16 cellular contexts compared by ENCODE assay signal in genomic region chr3:194555175-194556062, GRCh38.
DNase-seq lines count a peak whose midpoint lies in the region; ATAC-seq and TF ChIP-seq lines count a peak whose summit lies in the region.
"Had no signal": no experiment of that assay in that cellular context is flagged by ENCODE, and none has a peak within 500 bp of the region (broad histone marks: within the 10 kb centered on the region; RNA-seq: fewer than 3 reads in every experiment).

No MANE protein-coding gene starts in this region.

- H3F3A ChIP-seq in PC-9 (ENCODE audit: insufficient read depth, low read depth), result no peaks in the 10 kb centered on the region

- peak overlapping the region; percentile 41 for H3K4me3 ChIP-seq in thoracic aorta
- H3K4me3 ChIP-seq in PC-9, result no peak overlapping the region

- H3K36me3 ChIP-seq in thoracic aorta, result no peaks in the 10 kb centered on the region
- no peaks in the 10 kb centered on the region for H3K36me3 ChIP-seq in PC-9 (ENCODE audit: low read depth)
- H3K36me3 ChIP-seq: esophagus muscularis mucosa had no signal

- no peaks in the 10 kb centered on the region for H4K20me1 ChIP-seq in PC-9 (ENCODE audit: insufficient read depth)

- DNase-seq in NCI-H146 (lab: John Stamatoyannopoulos, UW) (peak; percentile 46), NCI-H146 treated with DMSO at 0.1 percent for 48 hours (lab: John Stamatoyannopoulos, UW; ENCODE audit: unreplicated experiment) (no peak), left cardiac atrium (peak; percentile 28), thoracic aorta (ENCODE audit: low spot score) (no peak), PC-9 (no peak), COR-L47 (lab: John Stamatoyannopoulos, UW) (no peak)
- DNase-seq: 8988T; activated B cell treated with CpG ODN at 0.5 μM for 24 hours; activated CD8-positive, alpha-beta T cell treated with anti-CD3 and anti-CD28 coated beads for 36 hours; activated T-cell treated with anti-CD3 and anti-CD28 coated beads, Interleukin-2, amount 50 U/mL, for 4 hours; DMS79; naive thymus-derived CD4-positive, alpha-beta T cell; NCI-H2081 had no signal

- TF ChIP-seq CTCF in thoracic aorta (IDR thresholded peaks at IDR 0.05) (no peak), PC-9 (conservative IDR thresholded peaks at IDR 0.05) (no peak)

- no TSS peak for BruUV-seq in PC-9 (replicated peaks; lab: Mats Ljungman, UMichigan)

- H3K27me3 ChIP-seq in thoracic aorta (replicated peaks; ENCODE audit: insufficient read depth) (no peaks in the 10 kb centered on the region), PC-9 (ENCODE audit: insufficient read depth, low read depth) (no peaks in the 10 kb centered on the region)
- H3K27me3 ChIP-seq: esophagus muscularis mucosa had no signal

- ATAC-seq in SK-N-SH treated with all-trans-retinoic acid at 6 μM for 48 hours (peak; percentile 39), left cardiac atrium (peak; percentile 32 to 75), thoracic aorta (ENCODE audit: insufficient number of reproducible peaks, low FRiP score, low read depth) (no peak), HG02571 (IDR thresholded peaks at IDR 0.05; ENCODE audit: unreplicated experiment) (no peak)
- ATAC-seq: activated T-cell treated with anti-CD3 and anti-CD28 coated beads, Interleukin-2, amount 50 U/mL, for 4 hours had no signal

- H3K4me1 ChIP-seq in thoracic aorta (ENCODE audit: control insufficient read depth in 1 of 2, low read depth in 2 of 2), result peaks cover 4 to 38% of the 10 kb centered on the region in 2 donors
- no peaks in the 10 kb centered on the region for H3K4me1 ChIP-seq in PC-9 (replicated peaks; ENCODE audit: insufficient read depth)

- CTCF ChIA-PET in PC-9 (lab: Charles Lee), result no interaction called here

- H3K27ac ChIP-seq in thoracic aorta (peak overlapping the region; percentile 74 to 77), PC-9 (no peak overlapping the region)
- H3K27ac ChIP-seq: esophagus muscularis mucosa had no signal

- no peak overlapping the region for H3K4me2 ChIP-seq in PC-9

- H3K9me3 ChIP-seq in thoracic aorta (no peaks in the 10 kb centered on the region), PC-9 (ENCODE audit: insufficient read depth, low read depth) (no peaks in the 10 kb centered on the region)
- H3K9me3 ChIP-seq: esophagus muscularis mucosa had no signal

- no peaks in the 10 kb centered on the region for H3K9me2 ChIP-seq in PC-9 (ENCODE audit: insufficient read depth)

- H2AFZ ChIP-seq in PC-9, result no peak overlapping the region

- intact Hi-C loops in left cardiac atrium (cut with DNase I) (no loop called here), PC-9 (cut with micrococcal nuclease; ENCODE audit: unreplicated experiment) (no loop called here)

- POLR2A ChIA-PET in PC-9 (lab: Charles Lee; ENCODE audit: unreplicated experiment), result interaction anchor here (0.6 to 0.7 kb wide), 4 partner anchors 16 to 240 kb away, joined by 3 to 4 read pairs (median 3); no protein-coding TSS in a partner anchor

- H3K79me2 ChIP-seq in PC-9 (ENCODE audit: low read depth), result no peaks in the 10 kb centered on the region

TF ChIP-seq in SK-N-SH treated with all-trans-retinoic acid at 6 μM for 48 hours, 23 proteins besides CTCF, POLR2A, EP300 and RAD21:
- TF ChIP-seq ZNF565 (CRISPR knock-in tag; conservative IDR thresholded peaks at IDR 0.05; ENCODE audit: low read depth), result no peak
- TF ChIP-seq CSRNP3 (CRISPR knock-in tag; IDR thresholded peaks at IDR 0.05), result no peak
- TF ChIP-seq PATZ1 (CRISPR knock-in tag; IDR thresholded peaks at IDR 0.05; ENCODE audit: borderline replicate concordance), result no peak
- TF ChIP-seq CSDC2 (CRISPR knock-in tag; IDR thresholded peaks at IDR 0.05), result no peak
- no peak for TF ChIP-seq SNAI2 (CRISPR knock-in tag; IDR thresholded peaks at IDR 0.05)
- no peak for TF ChIP-seq ZFP3 (CRISPR knock-in tag; IDR thresholded peaks at IDR 0.05)
- TF ChIP-seq ZC3H10 (CRISPR knock-in tag; IDR thresholded peaks at IDR 0.05), result no peak
- no peak for TF ChIP-seq GLIS3 (CRISPR knock-in tag; IDR thresholded peaks at IDR 0.05)
- no peak for TF ChIP-seq POU6F1 (CRISPR knock-in tag; IDR thresholded peaks at IDR 0.05; ENCODE audit: borderline replicate concordance, low read depth)
- no peak for TF ChIP-seq PPARA (CRISPR knock-in tag; IDR thresholded peaks at IDR 0.05; ENCODE audit: borderline replicate concordance)
TF ChIP-seq in SK-N-SH treated with all-trans-retinoic acid at 6 μM for 48 hours: peak in this region for 0.

Comparison
In these comparisons a context has a peak if more than half of its experiments do, and no peak if none do; other contexts are left out.
1. DNase-seq: peak in NCI-H146 (single experiment) and left cardiac atrium (single experiment); none in NCI-H146 treated with DMSO at 0.1 percent for 48 hours (single experiment), thoracic aorta (single experiment), PC-9 (0 of 2) and COR-L47 (single experiment).
2. ATAC-seq: peak in SK-N-SH treated with all-trans-retinoic acid at 6 μM for 48 hours (single experiment) and left cardiac atrium (2 of 2); none in thoracic aorta (single experiment) and HG02571 (single experiment).